1 cellular context compared by ENCODE assay signal in the genomic region with DNA sequence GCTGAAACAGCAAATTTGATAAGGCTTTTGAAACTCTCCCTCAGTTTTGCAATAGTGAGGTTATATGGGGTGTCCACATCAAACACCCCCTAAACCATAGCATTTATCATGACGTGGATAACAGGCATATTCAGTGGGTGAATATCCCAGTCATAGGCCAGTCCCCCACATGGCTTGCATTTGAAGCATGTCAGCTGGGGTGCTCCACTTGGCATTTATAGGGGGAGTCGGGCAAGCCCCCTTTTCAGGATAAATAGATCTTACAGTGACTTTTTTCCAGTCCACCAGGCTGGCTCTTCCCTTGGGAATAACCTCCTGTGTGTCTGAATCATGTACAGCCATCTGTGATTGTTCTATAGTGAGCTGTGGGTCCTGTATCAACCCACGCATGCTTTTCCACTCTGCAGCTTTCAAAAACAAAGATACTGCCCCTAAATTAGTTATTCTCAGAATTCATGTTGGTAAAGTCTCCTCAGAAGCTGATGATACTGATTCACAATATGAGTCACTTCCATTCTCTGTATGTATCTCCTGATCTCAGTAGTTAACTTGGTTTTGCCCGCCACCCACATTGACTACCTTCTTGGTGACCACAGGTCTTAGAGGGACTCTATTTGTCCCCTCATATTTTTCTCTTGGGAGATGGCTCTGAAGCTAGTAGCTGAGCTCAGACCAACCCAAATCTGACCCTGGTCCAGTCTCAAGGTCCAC.
TF ChIP-seq lines count a peak whose summit lies in the region.

No MANE protein-coding gene starts in this region.

TF ChIP-seq in SK-N-SH treated with all-trans-retinoic acid at 6 μM for 48 hours, 23 proteins besides CTCF, POLR2A, EP300 and RAD21 (continued from another document):
- TF ChIP-seq, protein P1, sequence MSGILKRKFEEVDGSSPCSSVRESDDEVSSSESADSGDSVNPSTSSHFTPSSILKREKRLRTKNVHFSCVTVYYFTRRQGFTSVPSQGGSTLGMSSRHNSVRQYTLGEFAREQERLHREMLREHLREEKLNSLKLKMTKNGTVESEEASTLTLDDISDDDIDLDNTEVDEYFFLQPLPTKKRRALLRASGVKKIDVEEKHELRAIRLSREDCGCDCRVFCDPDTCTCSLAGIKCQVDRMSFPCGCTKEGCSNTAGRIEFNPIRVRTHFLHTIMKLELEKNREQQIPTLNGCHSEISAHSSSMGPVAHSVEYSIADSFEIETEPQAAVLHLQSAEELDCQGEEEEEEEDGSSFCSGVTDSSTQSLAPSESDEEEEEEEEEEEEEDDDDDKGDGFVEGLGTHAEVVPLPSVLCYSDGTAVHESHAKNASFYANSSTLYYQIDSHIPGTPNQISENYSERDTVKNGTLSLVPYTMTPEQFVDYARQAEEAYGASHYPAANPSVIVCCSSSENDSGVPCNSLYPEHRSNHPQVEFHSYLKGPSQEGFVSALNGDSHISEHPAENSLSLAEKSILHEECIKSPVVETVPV (CRISPR knock-in tag; IDR thresholded peaks at IDR 0.05), result no peak
TF ChIP-seq in SK-N-SH treated with all-trans-retinoic acid at 6 μM for 48 hours: peak in this region for 0.
